In the genomic region with DNA sequence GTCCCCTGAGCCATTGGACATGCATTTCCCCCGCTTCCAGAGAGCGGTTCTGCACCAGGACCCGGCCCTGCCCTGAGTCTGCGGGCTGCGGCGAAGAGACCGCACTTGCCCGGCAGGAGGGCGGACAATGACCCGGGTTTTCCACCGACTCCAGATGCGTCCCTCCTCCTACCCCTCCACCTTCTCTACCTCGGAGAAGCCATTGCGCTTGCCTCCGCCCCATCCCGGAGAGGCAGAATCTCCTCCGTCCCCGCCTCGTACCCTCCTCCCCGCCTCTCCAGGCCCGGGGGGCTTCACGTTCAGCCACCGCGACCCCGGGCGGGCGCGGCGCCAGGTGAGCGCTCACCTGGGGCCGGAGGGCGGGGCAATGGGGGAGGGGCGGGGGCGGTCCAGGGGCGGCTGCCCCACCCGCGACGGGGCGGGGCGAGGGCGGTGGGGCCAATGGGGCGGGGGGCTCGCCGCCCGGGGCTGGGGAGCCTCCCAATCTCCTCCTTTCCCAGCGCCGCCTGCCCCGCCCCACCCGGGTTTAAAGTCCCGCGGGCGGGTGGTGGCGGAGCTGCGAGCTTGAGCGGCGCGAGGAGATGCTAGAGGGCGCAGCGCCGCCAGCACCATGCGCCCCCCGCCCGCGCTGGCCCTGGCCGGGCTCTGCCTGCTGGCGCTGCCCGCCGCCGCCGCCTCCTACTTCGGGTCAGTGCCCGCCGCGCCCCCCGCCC, we compare ENCODE assay signal across 8 cellular contexts. TPM values are rescaled to one million over a fixed set of nuclear protein-coding genes. Genes with fewer than 3 reads are reported as not detected.
DNase-seq lines count a peak whose midpoint lies in the region; ATAC-seq, FAIRE-seq and TF ChIP-seq lines count a peak whose summit lies in the region.

A gene with protein sequence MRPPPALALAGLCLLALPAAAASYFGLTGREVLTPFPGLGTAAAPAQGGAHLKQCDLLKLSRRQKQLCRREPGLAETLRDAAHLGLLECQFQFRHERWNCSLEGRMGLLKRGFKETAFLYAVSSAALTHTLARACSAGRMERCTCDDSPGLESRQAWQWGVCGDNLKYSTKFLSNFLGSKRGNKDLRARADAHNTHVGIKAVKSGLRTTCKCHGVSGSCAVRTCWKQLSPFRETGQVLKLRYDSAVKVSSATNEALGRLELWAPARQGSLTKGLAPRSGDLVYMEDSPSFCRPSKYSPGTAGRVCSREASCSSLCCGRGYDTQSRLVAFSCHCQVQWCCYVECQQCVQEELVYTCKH (plus strand): TSS at position 555 of the 713 bp plus-strand sequence. CDS start 56 bp downstream, at position 611.

- H3K27ac Mint-ChIP-seq in WTC11 = no peak within 1 kb of the TSS

- H3K36me3 Mint-ChIP-seq in WTC11 = no peaks in the 10 kb centered on the region

- BruUV-seq in A673 (replicated peaks; lab: Mats Ljungman, UMichigan) = no TSS peak

- intact Hi-C loops in A673 (cut with micrococcal nuclease; ENCODE audit: unreplicated experiment) = no loop called here
- intact Hi-C loops in left ventricle myocardium superior (cut with micrococcal nuclease) = no loop called here

- CTCF ChIA-PET in A673 (lab: Charles Lee) = interaction anchor here (1.4 kb wide), 1 partner anchor 10 kb away, joined by 3 read pairs; no protein-coding TSS in a partner anchor
- CTCF ChIA-PET in HEK293 (lab: Yijun Ruan, JAX) = interaction anchor here (0.6 to 1.5 kb wide), 2 partner anchors 9 to 74 kb away, joined by 3 read pairs; no protein-coding TSS in a partner anchor
- CTCF ChIA-PET in WTC11 (lab: Charles Lee) = interaction anchor here (0.6 to 1.9 kb wide), 5 partner anchors 15 to 91 kb away, joined by 3 to 7 read pairs (median 5); no protein-coding TSS in a partner anchor

- TF ChIP-seq CTCF in A673 (conservative IDR thresholded peaks at IDR 0.05; ENCODE audit: low read depth, low read length) (no peak), HEK293 (tag by site-specific recombination; IDR thresholded peaks at IDR 0.05) (no peak), WTC11 (IDR thresholded peaks at IDR 0.05) (no peak)

- H3K4me1 ChIP-seq in A673 (ENCODE audit: insufficient read depth, low read length, poor library complexity, severe bottlenecking) (peaks cover 4% of the 10 kb centered on the region), HEK293 (ENCODE audit: control insufficient read depth, insufficient read depth, low read length) (no peaks in the 10 kb centered on the region; the same call in 1 of the 2 replicates)

- H3K27me3 Mint-ChIP-seq in WTC11 (ENCODE audit: low read depth) = peaks cover 73% of the 10 kb centered on the region

- TF ChIP-seq POLR2A in GM12891 (IDR thresholded peaks at IDR 0.05; ENCODE audit: low read depth, low read length) = no peak

- H3K9me3 ChIP-seq in A673 (ENCODE audit: low read depth, low read length, poor library complexity, severe bottlenecking) (no peaks in the 10 kb centered on the region), HEK293 (ENCODE audit: control insufficient read depth, insufficient read depth, low read depth, low read length) (no peaks in the 10 kb centered on the region)

- H3K4me3 Mint-ChIP-seq in WTC11 = peak within 1 kb of the TSS; percentile 87

- peaks cover 25% of the 10 kb centered on the region for H3K27me3 ChIP-seq in A673 (replicated peaks; ENCODE audit: insufficient read depth, low read depth, low read length, poor library complexity)

- peak; percentile 30 for DNase-seq in A673 (ENCODE audit: low spot score)
- peak; percentile 80 for DNase-seq in WTC11 (ENCODE audit: low spot score)
- DNase-seq in left ventricle myocardium superior = peak; percentile 38
- DNase-seq in skeletal muscle cell (ENCODE audit: low read depth) = no peak
- DNase-seq in GM12891 (ENCODE audit: insufficient read length, low spot score) = no peak
- no peak for DNase-seq in effector CD8-positive, alpha-beta T cell (lab: John Stamatoyannopoulos, UW)

- H3K4me3 ChIP-seq in A673 (ENCODE audit: low read depth, low read length, poor library complexity, severe bottlenecking) = peak within 1 kb of the TSS; percentile 37
- H3K4me3 ChIP-seq in HEK293 (ENCODE audit: low read depth, low read length) = peak within 1 kb of the TSS; percentile 56
- peak within 1 kb of the TSS; percentile 35 for H3K4me3 ChIP-seq in skeletal muscle cell (ENCODE audit: low read depth, low read length)

- POLR2A ChIA-PET in A673 (lab: Charles Lee; ENCODE audit: low non-redundant PET) = no interaction called here
- POLR2A ChIA-PET in HEK293 (lab: Yijun Ruan, JAX) = no interaction called here
- POLR2A ChIA-PET in WTC11 (lab: Charles Lee) = no interaction called here

- H3K36me3 ChIP-seq in A673 (ENCODE audit: insufficient read depth, low read length, poor library complexity, severe bottlenecking) (no peaks in the 10 kb centered on the region), HEK293 (ENCODE audit: control insufficient read depth in 2 of 2, insufficient read depth in 1 of 2, low read length in 2 of 2) (no peaks in the 10 kb centered on the region)

- H3K27ac ChIP-seq in A673 (ENCODE audit: low read depth, low read length, poor library complexity, severe bottlenecking) = no peak within 1 kb of the TSS
- H3K27ac ChIP-seq in HEK293 (ENCODE audit: extremely low read depth, low read depth, low read length) = peak within 1 kb of the TSS; percentile 21; the same call in 1 of the 2 replicates

- peaks cover 15% of the 10 kb centered on the region for H3K4me1 Mint-ChIP-seq in WTC11

- FAIRE-seq in GM12891 (lab: Jason Lieb, UNC) = no peak

- ATAC-seq in WTC11 (peak; percentile 80), left ventricle myocardium superior (peak; percentile 60), GM21825 (IDR thresholded peaks at IDR 0.05; ENCODE audit: unreplicated experiment) (no peak)

- no peaks in the 10 kb centered on the region for H3K9me3 Mint-ChIP-seq in WTC11

TF ChIP-seq in HEK293, 187 proteins besides CTCF, POLR2A, EP300 and RAD21 (continues in another document):
- TF ChIP-seq, protein P1, sequence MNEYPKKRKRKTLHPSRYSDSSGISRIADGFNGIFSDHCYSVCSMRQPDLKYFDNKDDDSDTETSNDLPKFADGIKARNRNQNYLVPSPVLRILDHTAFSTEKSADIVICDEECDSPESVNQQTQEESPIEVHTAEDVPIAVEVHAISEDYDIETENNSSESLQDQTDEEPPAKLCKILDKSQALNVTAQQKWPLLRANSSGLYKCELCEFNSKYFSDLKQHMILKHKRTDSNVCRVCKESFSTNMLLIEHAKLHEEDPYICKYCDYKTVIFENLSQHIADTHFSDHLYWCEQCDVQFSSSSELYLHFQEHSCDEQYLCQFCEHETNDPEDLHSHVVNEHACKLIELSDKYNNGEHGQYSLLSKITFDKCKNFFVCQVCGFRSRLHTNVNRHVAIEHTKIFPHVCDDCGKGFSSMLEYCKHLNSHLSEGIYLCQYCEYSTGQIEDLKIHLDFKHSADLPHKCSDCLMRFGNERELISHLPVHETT (tag by site-specific recombination; IDR thresholded peaks at IDR 0.05) = no peak
- TF ChIP-seq ZNF214 (tag by site-specific recombination; IDR thresholded peaks at IDR 0.05; ENCODE audit: borderline replicate concordance) = no peak
- no peak for TF ChIP-seq ZNF843 (tag by site-specific recombination; IDR thresholded peaks at IDR 0.05)
- no peak for TF ChIP-seq ZNF423 (tag by site-specific recombination; IDR thresholded peaks at IDR 0.05)
- no peak for TF ChIP-seq HOXD13 (CRISPR knock-in tag; IDR thresholded peaks at IDR 0.05; ENCODE audit: borderline replicate concordance)
- TF ChIP-seq SP2 (tag by site-specific recombination; IDR thresholded peaks at IDR 0.05) = peak; percentile 69

TF ChIP-seq in WTC11, 78 proteins besides CTCF, POLR2A, EP300 and RAD21 (continues in another document):
- TF ChIP-seq ETV6 (CRISPR knock-in tag; IDR thresholded peaks at IDR 0.05) (peak; percentile 41; the same call in 1 of the 2 replicates), RORB (CRISPR knock-in tag; IDR thresholded peaks at IDR 0.05) (no peak)

TF ChIP-seq in GM12891, 5 proteins besides CTCF, POLR2A, EP300 and RAD21:
- TF ChIP-seq POU2F2 (IDR thresholded peaks at IDR 0.05; ENCODE audit: low read depth, low read length) = no peak
- no peak for TF ChIP-seq PAX5 (IDR thresholded peaks at IDR 0.05; ENCODE audit: insufficient read depth, low read length, severe bottlenecking)
- no peak for TF ChIP-seq TAF1 (IDR thresholded peaks at IDR 0.05; ENCODE audit: low read depth, low read length)
- no peak for TF ChIP-seq SPI1 (IDR thresholded peaks at IDR 0.05; ENCODE audit: low read depth, low read length)
- TF ChIP-seq POLR2AphosphoS5 (IDR thresholded peaks at IDR 0.05; ENCODE audit: low read depth, low read length) = no peak

RNA-seq across cellular contexts. Expression of the gene that starts here (rescaled TPM):
- total RNA-seq in A673 (2021) = not detected in 2 replicates
- total RNA-seq in WTC11 (2021) = 0.41 to 0.87 TPM (median 0.44 TPM) in 3 replicates
- total RNA-seq in left ventricle myocardium superior = 0.42 TPM
- not detected for polyA plus RNA-seq in GM12891 (2012; ENCODE audit: low read depth, missing spikeins)

Comparison
In these comparisons a context has a peak if more than half of its experiments do, and no peak if none do; other contexts are left out.
1. Peak in DNase-seq and H3K4me3 ChIP-seq in A673; RNA of the gene not detected or under 1 TPM.
2. Peak in DNase-seq and ATAC-seq in WTC11; RNA of the gene not detected or under 1 TPM.
3. Peak in DNase-seq and ATAC-seq in left ventricle myocardium superior; RNA of the gene not detected or under 1 TPM.